ENCODE assay signal across 20 cellular contexts in genomic region chr18:65124633-65125032, GRCh38.
DNase-seq lines count a peak whose midpoint lies in the region; ATAC-seq and TF ChIP-seq lines count a peak whose summit lies in the region.
"Had no signal": no experiment of that assay in that cellular context is flagged by ENCODE, and none has a peak within 500 bp of the region (broad histone marks: within the 10 kb centered on the region; RNA-seq: fewer than 3 reads in every experiment).

No MANE protein-coding gene starts in this region.

- ATAC-seq in activated T-helper 17 cell treated with anti-CD3 and anti-CD28 coated beads, Interleukin-2, amount 50 U/mL, for 72 hours (replicated peaks), result no peak
- ATAC-seq in GM21360 (IDR thresholded peaks at IDR 0.05; ENCODE audit: unreplicated experiment), result no peak
- ATAC-seq: A549; activated CD8-positive, alpha-beta memory T cell treated with anti-CD3 and anti-CD28 coated beads, Interleukin-2, amount 10 ng/mL, durations not matched to agents 7 days and 5 days; effector memory CD8-positive, alpha-beta T cell; HCT116; T-helper 17 cell had no signal

- H3K36me3 ChIP-seq in left ventricle myocardium inferior (no peaks in the 10 kb centered on the region), muscle layer of duodenum (ENCODE audit: control insufficient read depth in 1 of 2, insufficient read depth in 2 of 2, low read length in 2 of 2) (no peaks in the 10 kb centered on the region), vagina (no peaks in the 10 kb centered on the region)

- H3K4me3 Mint-ChIP-seq in activated T-helper 17 cell treated with anti-CD3 and anti-CD28 coated beads, Interleukin-2, amount 50 U/mL, for 72 hours, result peak overlapping the region; percentile 29
- H3K4me3 Mint-ChIP-seq: activated CD8-positive, alpha-beta memory T cell treated with anti-CD3 and anti-CD28 coated beads, Interleukin-2, amount 10 ng/mL, durations not matched to agents 7 days and 5 days; CD4-positive, CD25-positive, alpha-beta regulatory T cell; effector memory CD8-positive, alpha-beta T cell; T-helper 17 cell had no signal

- intact Hi-C loops in left ventricle myocardium inferior (cut with micrococcal nuclease), result no loop called here
- intact Hi-C loops in cardiac septum (cut with DNase I), result no loop called here
- intact Hi-C loops in vagina (cut with DNase I), result no loop called here

- H3K27ac ChIP-seq in left ventricle myocardium inferior (replicated peaks) (no peak overlapping the region), muscle layer of duodenum (ENCODE audit: low read length) (no peak overlapping the region), vagina (no peak overlapping the region)
- H3K27ac ChIP-seq: A549, skin epidermis had no signal

- no peaks in the 10 kb centered on the region for H3K27me3 Mint-ChIP-seq in activated T-helper 17 cell treated with anti-CD3 and anti-CD28 coated beads, Interleukin-2, amount 50 U/mL, for 72 hours
- H3K27me3 Mint-ChIP-seq: activated CD8-positive, alpha-beta memory T cell treated with anti-CD3 and anti-CD28 coated beads, Interleukin-2, amount 10 ng/mL, durations not matched to agents 7 days and 5 days; CD4-positive, CD25-positive, alpha-beta regulatory T cell; effector memory CD8-positive, alpha-beta T cell; T-helper 17 cell had no signal

- H3K27ac Mint-ChIP-seq in activated T-helper 17 cell treated with anti-CD3 and anti-CD28 coated beads, Interleukin-2, amount 50 U/mL, for 72 hours, result no peak overlapping the region
- H3K27ac Mint-ChIP-seq: activated CD8-positive, alpha-beta memory T cell treated with anti-CD3 and anti-CD28 coated beads, Interleukin-2, amount 10 ng/mL, durations not matched to agents 7 days and 5 days; CD4-positive, CD25-positive, alpha-beta regulatory T cell; effector memory CD8-positive, alpha-beta T cell; T-helper 17 cell had no signal

- no peaks in the 10 kb centered on the region for H3K36me3 Mint-ChIP-seq in activated T-helper 17 cell treated with anti-CD3 and anti-CD28 coated beads, Interleukin-2, amount 50 U/mL, for 72 hours (ENCODE audit: low read depth)
- H3K36me3 Mint-ChIP-seq: activated CD8-positive, alpha-beta memory T cell treated with anti-CD3 and anti-CD28 coated beads, Interleukin-2, amount 10 ng/mL, durations not matched to agents 7 days and 5 days; CD4-positive, CD25-positive, alpha-beta regulatory T cell had no signal

- peaks cover 7% of the 10 kb centered on the region for H3K4me1 Mint-ChIP-seq in activated T-helper 17 cell treated with anti-CD3 and anti-CD28 coated beads, Interleukin-2, amount 50 U/mL, for 72 hours
- H3K4me1 Mint-ChIP-seq: activated CD8-positive, alpha-beta memory T cell treated with anti-CD3 and anti-CD28 coated beads, Interleukin-2, amount 10 ng/mL, durations not matched to agents 7 days and 5 days; T-helper 17 cell had no signal

- no peak for TF ChIP-seq POLR2A in vagina (IDR thresholded peaks at IDR 0.05)

- TF ChIP-seq CTCF in left ventricle myocardium inferior (IDR thresholded peaks at IDR 0.05; ENCODE audit: borderline replicate concordance) (no peak), vagina (IDR thresholded peaks at IDR 0.05) (no peak)

- peaks cover 14% of the 10 kb centered on the region for H3K9me3 Mint-ChIP-seq in activated T-helper 17 cell treated with anti-CD3 and anti-CD28 coated beads, Interleukin-2, amount 50 U/mL, for 72 hours

- H3K9me3 ChIP-seq in left ventricle myocardium inferior (replicated peaks) (peaks cover 22% of the 10 kb centered on the region), muscle layer of duodenum (ENCODE audit: control insufficient read depth in 1 of 2, low read length in 2 of 2) (peaks cover 3 to 9% of the 10 kb centered on the region in 2 donors), vagina (no peaks in the 10 kb centered on the region)
- H3K9me3 ChIP-seq: A549 had no signal

- H3K4me1 ChIP-seq in left ventricle myocardium inferior (no peaks in the 10 kb centered on the region), muscle layer of duodenum (ENCODE audit: control insufficient read depth in 1 of 2, insufficient read depth in 2 of 2, low read length in 2 of 2) (no peaks in the 10 kb centered on the region), vagina (no peaks in the 10 kb centered on the region)
- H3K4me1 ChIP-seq: A549 had no signal

- DNase-seq in left ventricle myocardium inferior, result no peak
- no peak for DNase-seq in cardiac septum (ENCODE audit: low spot score)
- no peak for DNase-seq in vagina (ENCODE audit: extremely low spot score in 2 of 2)
- DNase-seq in inferior parietal cortex (ENCODE audit: extremely low spot score), result no peak
- DNase-seq in NCI-H2029 (lab: John Stamatoyannopoulos, UW), result no peak
- DNase-seq: activated CD8-positive, alpha-beta memory T cell treated with anti-CD3 and anti-CD28 coated beads, Interleukin-2, amount 10 ng/mL, durations not matched to agents 7 days and 5 days; anterior cingulate cortex; CD4-positive, CD25-positive, alpha-beta regulatory T cell; effector memory CD8-positive, alpha-beta T cell; hippocampal formation; NCI-H146; NCI-H2227 treated with DMSO at 0.1 percent for 48 hours; SHP77 treated with DMSO at 0.1 percent for 48 hours; T-helper 17 cell had no signal

- H3K4me3 ChIP-seq in left ventricle myocardium inferior (peak overlapping the region; percentile 43), muscle layer of duodenum (ENCODE audit: low read depth in 1 of 2, low read length in 2 of 2) (peak overlapping the region; percentile 40 to 47), vagina (peak overlapping the region; percentile 13 to 15)
- H3K4me3 ChIP-seq: A549, skin epidermis had no signal

- H3K27me3 ChIP-seq in left ventricle myocardium inferior (ENCODE audit: low read depth) (no peaks in the 10 kb centered on the region), muscle layer of duodenum (ENCODE audit: low read depth, low read length) (no peaks in the 10 kb centered on the region), vagina (no peaks in the 10 kb centered on the region)
